ENCODE assay signal across 8 cellular contexts in the genomic region with DNA sequence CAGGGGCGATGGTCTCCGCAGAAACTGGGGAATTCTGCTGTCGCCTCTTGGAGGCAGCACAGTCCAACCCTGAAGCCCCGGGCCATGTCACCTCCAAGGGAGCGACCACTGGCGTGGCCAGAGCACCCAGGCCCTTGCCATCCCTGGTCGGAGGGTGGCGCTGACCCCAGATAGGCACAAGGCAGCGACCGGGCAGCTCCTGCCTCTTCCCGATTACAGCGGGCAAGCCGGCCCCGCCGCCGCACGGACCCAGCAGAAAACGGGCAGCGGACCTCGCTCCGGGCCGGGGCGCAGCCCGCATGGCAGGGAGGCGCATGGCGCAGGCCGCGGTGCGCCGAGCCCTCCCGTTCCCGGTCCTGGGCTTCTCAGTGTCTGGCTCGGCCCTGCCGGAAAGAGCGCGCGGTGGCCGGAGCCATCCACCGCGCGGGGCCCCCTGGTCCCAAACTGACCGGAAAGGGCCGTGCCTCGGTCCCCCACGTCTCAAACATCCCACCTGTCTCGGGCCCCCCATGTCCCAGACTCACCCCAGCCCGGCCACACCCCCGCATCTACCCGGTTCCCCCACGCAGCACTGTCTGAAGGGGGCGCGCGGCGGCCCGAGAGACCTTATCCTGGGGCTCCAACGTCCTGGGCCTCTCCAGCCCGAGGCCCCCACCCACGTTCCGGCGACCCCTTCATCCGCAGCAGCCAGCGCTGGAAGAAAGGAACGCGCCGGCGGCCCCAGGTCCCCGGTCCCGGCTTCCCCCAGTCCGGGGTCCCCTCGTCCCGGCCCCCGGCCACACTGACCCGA. TPM values are rescaled to one million over a fixed set of nuclear protein-coding genes. Genes with fewer than 3 reads are reported as not detected.
A peak's percentile ranks its signal among the peaks of the same experiment; 100 is the strongest.
DNase-seq lines count a peak whose midpoint lies in the region; ATAC-seq, FAIRE-seq and TF ChIP-seq lines count a peak whose summit lies in the region.

No MANE protein-coding gene starts in this region.

- H3K27ac Mint-ChIP-seq in activated CD4-positive, alpha-beta memory T cell treated with anti-CD3 and anti-CD28 coated beads for 36 hours: no peak overlapping the region
- no peak overlapping the region for H3K27ac Mint-ChIP-seq in activated CD4-positive, alpha-beta memory T cell treated with anti-CD3 and anti-CD28 coated beads, Interleukin-2, amount 10 ng/mL, durations not matched to agents 7 days and 5 days

- no peak overlapping the region for H3K4me3 Mint-ChIP-seq in activated CD4-positive, alpha-beta memory T cell treated with anti-CD3 and anti-CD28 coated beads for 36 hours
- H3K4me3 Mint-ChIP-seq in activated CD4-positive, alpha-beta memory T cell treated with anti-CD3 and anti-CD28 coated beads, Interleukin-2, amount 10 ng/mL, durations not matched to agents 7 days and 5 days: no peak overlapping the region

- peaks cover 5% of the 10 kb centered on the region for H3K4me1 Mint-ChIP-seq in activated CD4-positive, alpha-beta memory T cell treated with anti-CD3 and anti-CD28 coated beads for 36 hours (ENCODE audit: low read depth)
- peaks cover 4% of the 10 kb centered on the region for H3K4me1 Mint-ChIP-seq in activated CD4-positive, alpha-beta memory T cell treated with anti-CD3 and anti-CD28 coated beads, Interleukin-2, amount 10 ng/mL, durations not matched to agents 7 days and 5 days

- TF ChIP-seq CTCF in bronchial epithelial cell (IDR thresholded peaks at IDR 0.05; ENCODE audit: insufficient read depth, low read length, severe bottlenecking): peak; percentile 29
- TF ChIP-seq CTCF in kidney epithelial cell (IDR thresholded peaks at IDR 0.05; ENCODE audit: insufficient read depth, low read length, poor library complexity, severe bottlenecking): peak; percentile 52
- TF ChIP-seq CTCF in testis (IDR thresholded peaks at IDR 0.05): peak in 2 of 3 experiments; percentile 40 to 48

- FAIRE-seq in bronchial epithelial cell (lab: Jason Lieb, UNC): no peak

- peaks cover 10% of the 10 kb centered on the region for H3K27me3 ChIP-seq in bronchial epithelial cell (ENCODE audit: control insufficient read depth, insufficient read depth, low read length)
- H3K27me3 ChIP-seq in kidney epithelial cell (ENCODE audit: control insufficient read depth, insufficient read depth, low read length): peaks cover 32% of the 10 kb centered on the region
- no peaks in the 10 kb centered on the region for H3K27me3 ChIP-seq in testis
- H3K27me3 ChIP-seq in effector memory CD4-positive, alpha-beta T cell (replicated peaks; ENCODE audit: control insufficient read depth, insufficient read depth, low read length, poor library complexity, severe bottlenecking): peaks cover 16% of the 10 kb centered on the region

- no peak for ATAC-seq in HG03280 (IDR thresholded peaks at IDR 0.05; ENCODE audit: unreplicated experiment)

- no peak for TF ChIP-seq POLR2A in testis (IDR thresholded peaks at IDR 0.05)

- CTCF ChIA-PET in activated CD4-positive, alpha-beta memory T cell treated with anti-CD3 and anti-CD28 coated beads for 36 hours (lab: Charles Lee): interaction anchor here (1.6 kb wide), 1 partner anchor 24 kb away, joined by 3 read pairs; a partner anchor contains a TSS
- CTCF ChIA-PET in activated CD4-positive, alpha-beta memory T cell treated with anti-CD3 and anti-CD28 coated beads, Interleukin-2, amount 10 ng/mL, durations not matched to agents 7 days and 5 days (lab: Charles Lee): no interaction called here

- H3K36me3 ChIP-seq in bronchial epithelial cell (ENCODE audit: control insufficient read depth, insufficient read depth, low read length): peaks cover 2% of the 10 kb centered on the region
- no peaks in the 10 kb centered on the region for H3K36me3 ChIP-seq in kidney epithelial cell (ENCODE audit: control insufficient read depth, insufficient read depth, low read length)
- no peaks in the 10 kb centered on the region for H3K36me3 ChIP-seq in testis (ENCODE audit: low read depth, missing control alignments)
- peaks cover 12% of the 10 kb centered on the region for H3K36me3 ChIP-seq in effector memory CD4-positive, alpha-beta T cell (ENCODE audit: control insufficient read depth, insufficient read depth, low read length)

- H3K27ac ChIP-seq in testis: peak overlapping the region; percentile 53 to 72
- no peak overlapping the region for H3K27ac ChIP-seq in effector memory CD4-positive, alpha-beta T cell (ENCODE audit: insufficient read depth, low read length, poor library complexity, severe bottlenecking)

- peaks cover 23% of the 10 kb centered on the region for H3K27me3 Mint-ChIP-seq in activated CD4-positive, alpha-beta memory T cell treated with anti-CD3 and anti-CD28 coated beads for 36 hours
- peaks cover 30% of the 10 kb centered on the region for H3K27me3 Mint-ChIP-seq in activated CD4-positive, alpha-beta memory T cell treated with anti-CD3 and anti-CD28 coated beads, Interleukin-2, amount 10 ng/mL, durations not matched to agents 7 days and 5 days

- intact Hi-C loops in activated CD4-positive, alpha-beta memory T cell treated with anti-CD3 and anti-CD28 coated beads for 36 hours (cut with micrococcal nuclease): no loop called here
- intact Hi-C loops in testis (cut with DNase I; ENCODE audit: low total_unique reads): no loop called here

- peak; percentile 29 for DNase-seq in activated CD4-positive, alpha-beta memory T cell treated with anti-CD3 and anti-CD28 coated beads for 36 hours
- no peak for DNase-seq in activated CD4-positive, alpha-beta memory T cell treated with anti-CD3 and anti-CD28 coated beads, Interleukin-2, amount 10 ng/mL, durations not matched to agents 7 days and 5 days
- DNase-seq in NCI-H748 treated with DMSO at 0.1 percent for 48 hours (lab: John Stamatoyannopoulos, UW) (peak; percentile 23), bronchial epithelial cell (ENCODE audit: low read depth) (no peak), kidney epithelial cell (ENCODE audit: low read depth) (no peak), testis (peak; percentile 84)
- no peak for DNase-seq in effector memory CD4-positive, alpha-beta T cell

- 0 to 6% methylated on average over 3 to 40 of the region's 73 CpGs for WGBS in testis, 2 donors

- H3K36me3 Mint-ChIP-seq in activated CD4-positive, alpha-beta memory T cell treated with anti-CD3 and anti-CD28 coated beads for 36 hours: peaks cover 4% of the 10 kb centered on the region
- H3K36me3 Mint-ChIP-seq in activated CD4-positive, alpha-beta memory T cell treated with anti-CD3 and anti-CD28 coated beads, Interleukin-2, amount 10 ng/mL, durations not matched to agents 7 days and 5 days (ENCODE audit: low read depth): no peaks in the 10 kb centered on the region

- POLR2A ChIA-PET in activated CD4-positive, alpha-beta memory T cell treated with anti-CD3 and anti-CD28 coated beads for 36 hours (lab: Charles Lee): no interaction called here
- POLR2A ChIA-PET in activated CD4-positive, alpha-beta memory T cell treated with anti-CD3 and anti-CD28 coated beads, Interleukin-2, amount 10 ng/mL, durations not matched to agents 7 days and 5 days (lab: Charles Lee): no interaction called here

- peaks cover 21% of the 10 kb centered on the region for H3K4me1 ChIP-seq in testis
- H3K4me1 ChIP-seq in effector memory CD4-positive, alpha-beta T cell (ENCODE audit: control insufficient read depth, insufficient read depth, low read length, poor library complexity, severe bottlenecking): peaks cover 9% of the 10 kb centered on the region

- H3K9me3 Mint-ChIP-seq in activated CD4-positive, alpha-beta memory T cell treated with anti-CD3 and anti-CD28 coated beads for 36 hours: no peaks in the 10 kb centered on the region
- H3K9me3 Mint-ChIP-seq in activated CD4-positive, alpha-beta memory T cell treated with anti-CD3 and anti-CD28 coated beads, Interleukin-2, amount 10 ng/mL, durations not matched to agents 7 days and 5 days: no peaks in the 10 kb centered on the region

- H3K4me3 ChIP-seq in bronchial epithelial cell (ENCODE audit: low read depth, low read length) (peak overlapping the region; percentile 25), kidney epithelial cell (ENCODE audit: low read depth, low read length) (peak overlapping the region; percentile 42), testis (peak overlapping the region; percentile 50 to 65)
- no peak overlapping the region for H3K4me3 ChIP-seq in effector memory CD4-positive, alpha-beta T cell (ENCODE audit: insufficient read depth, low read depth, low read length, poor library complexity, severe bottlenecking)

- no peaks in the 10 kb centered on the region for H3K9me3 ChIP-seq in testis
- H3K9me3 ChIP-seq in effector memory CD4-positive, alpha-beta T cell (ENCODE audit: control insufficient read depth, low read length): no peaks in the 10 kb centered on the region

RNA-seq across cellular contexts. Expression of a gene that starts 0.7 kb away (rescaled TPM):
- not detected for total RNA-seq in activated CD4-positive, alpha-beta memory T cell treated with anti-CD3 and anti-CD28 coated beads for 36 hours
- not detected for total RNA-seq in activated CD4-positive, alpha-beta memory T cell treated with anti-CD3 and anti-CD28 coated beads, Interleukin-2, amount 10 ng/mL, durations not matched to agents 7 days and 5 days
- 0.13 and 0.26 TPM in 2 replicates for total RNA-seq in bronchial epithelial cell
- 2.3 and 2.9 TPM in 2 replicates for total RNA-seq in kidney epithelial cell
- total RNA-seq in testis: 10 to 100 TPM; 64.5 to 73.2 TPM
- 43.0 TPM for polyA plus RNA-seq in testis (ENCODE audit: insufficient read depth, low read depth, low replicate concordance)

RNA-seq across cellular contexts. Expression of a gene that starts 24.0 kb away (rescaled TPM):
- total RNA-seq in activated CD4-positive, alpha-beta memory T cell treated with anti-CD3 and anti-CD28 coated beads for 36 hours: 100 to 1,000 TPM; 217 to 220 TPM
- total RNA-seq in activated CD4-positive, alpha-beta memory T cell treated with anti-CD3 and anti-CD28 coated beads, Interleukin-2, amount 10 ng/mL, durations not matched to agents 7 days and 5 days: 100 to 1,000 TPM; 274 to 278 TPM
- 268 and 331 TPM in 2 replicates for total RNA-seq in bronchial epithelial cell
- total RNA-seq in kidney epithelial cell: 415 and 437 TPM in 2 replicates
- total RNA-seq in testis: 100 to 1,000 TPM; 490 to 692 TPM
- 343 TPM for polyA plus RNA-seq in testis (ENCODE audit: insufficient read depth, low read depth, low replicate concordance)

RNA-seq across cellular contexts. Expression of a gene that starts 24.3 kb away (rescaled TPM):
- 10 to 100 TPM; 37.7 to 46.3 TPM for total RNA-seq in activated CD4-positive, alpha-beta memory T cell treated with anti-CD3 and anti-CD28 coated beads for 36 hours
- 10 to 100 TPM; 34.0 to 36.2 TPM for total RNA-seq in activated CD4-positive, alpha-beta memory T cell treated with anti-CD3 and anti-CD28 coated beads, Interleukin-2, amount 10 ng/mL, durations not matched to agents 7 days and 5 days
- 68.4 and 76.1 TPM in 2 replicates for total RNA-seq in bronchial epithelial cell
- total RNA-seq in kidney epithelial cell: 85.0 and 102 TPM in 2 replicates
- 10 to 100 TPM; 84.8 to 95.6 TPM for total RNA-seq in testis
- polyA plus RNA-seq in testis (ENCODE audit: insufficient read depth, low read depth, low replicate concordance): 65.6 TPM

RNA-seq across cellular contexts. Expression of a gene that starts 45.8 kb away (rescaled TPM):
- total RNA-seq in activated CD4-positive, alpha-beta memory T cell treated with anti-CD3 and anti-CD28 coated beads for 36 hours: 1 to 10 TPM in 1 of 2 experiments, under 1 TPM in 1; 0.77 to 1.2 TPM
- total RNA-seq in activated CD4-positive, alpha-beta memory T cell treated with anti-CD3 and anti-CD28 coated beads, Interleukin-2, amount 10 ng/mL, durations not matched to agents 7 days and 5 days: not detected
- total RNA-seq in bronchial epithelial cell: 79.0 and 129 TPM in 2 replicates
- total RNA-seq in kidney epithelial cell: 82.9 and 109 TPM in 2 replicates
- 10 to 100 TPM; 31.3 to 39.6 TPM for total RNA-seq in testis
- 19.9 TPM for polyA plus RNA-seq in testis (ENCODE audit: insufficient read depth, low read depth, low replicate concordance)

Comparison
In these comparisons a context has a peak if more than half of its experiments do, and no peak if none do; other contexts are left out.
1. DNase-seq: peak in activated CD4-positive, alpha-beta memory T cell treated with anti-CD3 and anti-CD28 coated beads for 36 hours (single experiment), NCI-H748 treated with DMSO at 0.1 percent for 48 hours (single experiment) and testis (single experiment); none in activated CD4-positive, alpha-beta memory T cell treated with anti-CD3 and anti-CD28 coated beads, Interleukin-2, amount 10 ng/mL, durations not matched to agents 7 days and 5 days (single experiment), bronchial epithelial cell (single experiment), kidney epithelial cell (single experiment) and effector memory CD4-positive, alpha-beta T cell (0 of 3).
2. RNA of a gene that starts 0.7 kb away (total RNA-seq): 64.5 to 73.2 TPM in testis; 2.3 to 2.9 TPM in kidney epithelial cell, 0.13 to 0.26 TPM in bronchial epithelial cell, not detected in activated CD4-positive, alpha-beta memory T cell treated with anti-CD3 and anti-CD28 coated beads for 36 hours and not detected in activated CD4-positive, alpha-beta memory T cell treated with anti-CD3 and anti-CD28 coated beads, Interleukin-2, amount 10 ng/mL, durations not matched to agents 7 days and 5 days; every median in the first group is over 10 times any median in the second.
3. Peak in every context shown above with its lines, with median percentiles within 50 percentile points of each other: CTCF ChIP-seq.